Comparison of ENCODE assay signal across 19 cellular contexts in genomic region chr4:158571736-158572135, GRCh38. TPM values are rescaled to one million over a fixed set of nuclear protein-coding genes. Genes with fewer than 3 reads are reported as not detected.
"Had no signal": no experiment of that assay in that cellular context is flagged by ENCODE, and none has a peak within 500 bp of the region (broad histone marks: within the 10 kb centered on the region; RNA-seq: fewer than 3 reads in every experiment).

No MANE protein-coding gene starts in this region.

- ATAC-seq: activated naive CD4-positive, alpha-beta T cell treated with anti-CD3 and anti-CD28 coated beads, Interleukin-2, amount 50 U/mL, for 72 hours; foreskin keratinocyte; left colon; mucosa of descending colon; pancreas; psoas muscle; stimulated activated naive CD8-positive, alpha-beta T cell treated with anti-CD3 and anti-CD28 coated beads, Interleukin-15, Interleukin-2, amounts not matched to agents 100 U/mL and 50 U/mL, for 24 hours had no signal

- DNase-seq: activated T-cell treated with anti-CD3 and anti-CD28 coated beads, Interleukin-2, amount 50 U/mL, for 1 hour; aorta; effector CD4-positive, alpha-beta T cell; foreskin keratinocyte; left colon; mucosa of descending colon; nephron progenitor cell; pancreas; psoas muscle; spleen; stimulated activated CD4-positive, alpha-beta T cell treated with anti-CD3 and anti-CD28 coated beads, Interleukin-4, amount 100 ng/mL, for 4 hours; stimulated activated naive CD8-positive, alpha-beta T cell treated with anti-CD3 and anti-CD28 coated beads, Interleukin-15, Interleukin-2, amounts not matched to agents 100 U/mL and 50 U/mL, for 24 hours; upper lobe of left lung had no signal

- H3K36me3 ChIP-seq: pancreas, right atrium auricular region, spleen, upper lobe of left lung had no signal

- H3K4me3 ChIP-seq: mucosa of descending colon, pancreas, psoas muscle, right atrium auricular region, spleen, upper lobe of left lung had no signal

- H3K27me3 ChIP-seq: foreskin keratinocyte, pancreas, right atrium auricular region, spleen, upper lobe of left lung had no signal

RNA-seq across cellular contexts. Expression of gene RXFP1, which starts 50.1 kb away (rescaled TPM):
- total RNA-seq: activated naive CD4-positive, alpha-beta T cell treated with anti-CD3 and anti-CD28 coated beads, Interleukin-2, amount 50 U/mL, for 72 hours; cardiac septum; chondrocyte; foreskin keratinocyte; glomerular endothelial cell; psoas muscle; right atrium auricular region; subcutaneous adipose tissue had no signal
